18 cellular contexts compared by ENCODE assay signal in the genomic region with DNA sequence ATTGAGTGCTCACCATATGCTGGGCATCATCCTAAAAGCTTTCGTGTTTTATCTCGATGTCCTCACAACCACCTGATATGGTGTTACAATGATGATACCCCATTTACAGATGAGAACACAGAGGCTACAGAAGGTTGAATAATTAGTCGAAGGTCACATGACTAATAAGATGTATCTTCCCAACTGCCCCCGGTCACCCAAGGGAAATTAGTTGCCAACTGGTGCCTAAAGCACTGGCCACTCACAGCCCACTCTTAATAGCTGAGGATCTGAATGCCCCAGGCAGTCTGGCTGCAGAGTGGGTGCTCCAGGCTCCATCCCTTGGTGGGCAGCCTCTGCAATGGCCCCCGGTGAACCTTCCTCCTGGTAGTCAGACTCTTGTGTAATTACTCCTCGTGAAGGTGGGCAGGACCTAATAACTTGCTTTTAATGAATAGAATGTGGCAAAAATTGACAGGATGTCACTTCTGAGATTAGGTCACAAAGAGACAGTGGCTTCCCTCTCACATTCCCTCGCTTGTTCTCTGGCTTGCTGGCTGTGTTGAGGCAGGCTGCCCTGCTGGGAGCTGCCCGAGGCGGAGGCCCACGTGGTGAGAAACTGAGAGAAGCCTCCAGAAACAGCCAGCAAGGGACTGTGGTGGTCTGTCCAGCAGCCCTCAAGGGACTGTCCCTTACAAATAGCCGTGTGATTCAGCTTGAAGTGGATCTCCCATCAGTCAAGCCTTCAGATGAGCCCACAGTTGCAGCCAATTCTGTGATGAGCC.
"Had no signal": no experiment of that assay in that cellular context is flagged by ENCODE, and none has a peak within 500 bp of the region (broad histone marks: within the 10 kb centered on the region; RNA-seq: fewer than 3 reads in every experiment).

No MANE protein-coding gene starts in this region.

- H3K4me3 ChIP-seq: lower lobe of right lung, transverse colon had no signal

- H3K27ac Mint-ChIP-seq: activated CD4-positive, alpha-beta T cell treated with anti-CD3 and anti-CD28 coated beads, Interleukin-2, amount 10 ng/mL, durations not matched to agents 24 days and 14 days; activated naive CD8-positive, alpha-beta T cell; activated T-cell treated with anti-CD3 and anti-CD28 coated beads, Interleukin-2, amount 50 U/mL, for 24 hours; mesothelial cell of epicardium; T-helper 2 cell treated with Interferon-gamma antibody and Interleukin-4, amounts not matched to agents 5 μg/mL and 100 μg/mL, for 36 hours had no signal

- H3K9me3 Mint-ChIP-seq: activated CD4-positive, alpha-beta T cell treated with anti-CD3 and anti-CD28 coated beads, Interleukin-2, amount 10 ng/mL, durations not matched to agents 24 days and 14 days; activated T-cell treated with anti-CD3 and anti-CD28 coated beads, Interleukin-2, amount 50 U/mL, for 24 hours; brain; central memory CD8-positive, alpha-beta T cell; mesothelial cell of epicardium; T-helper 2 cell treated with Interferon-gamma antibody and Interleukin-4, amounts not matched to agents 5 μg/mL and 100 μg/mL, for 36 hours had no signal

- H3K9me3 ChIP-seq: lower lobe of right lung, transverse colon had no signal

- DNase-seq: activated CD4-positive, alpha-beta T cell treated with anti-CD3 and anti-CD28 coated beads, Interleukin-2, amount 10 ng/mL, durations not matched to agents 24 days and 14 days; activated CD4-positive, CD25-positive, alpha-beta regulatory T cell; activated gamma-delta T cell treated with Interleukin-2 at 50 U/mL for 16 hours; activated T-cell treated with anti-CD3 and anti-CD28 coated beads, Interleukin-2, amount 50 U/mL, for 24 hours; amygdala; effector memory CD4-positive, alpha-beta T cell; foreskin keratinocyte; glutamatergic neuron; lower lobe of right lung; retina; stimulated activated CD4-positive, alpha-beta T cell treated with anti-CD3 and anti-CD28 coated beads, Interleukin-4, amount 100 ng/mL, for 1 hour; stimulated activated naive CD4-positive, alpha-beta T cell treated with Interleukin-2 at 50 U/mL for 16 hours; transverse colon had no signal

- H3K27ac ChIP-seq: foreskin keratinocyte, lower lobe of right lung, transverse colon had no signal

- H3K4me1 ChIP-seq: lower lobe of right lung had no signal

- H3K36me3 ChIP-seq: lower lobe of right lung, transverse colon had no signal

- H3K27me3 ChIP-seq: foreskin keratinocyte, transverse colon had no signal

- ATAC-seq: foreskin keratinocyte, lower lobe of right lung had no signal

- H3K36me3 Mint-ChIP-seq: activated naive CD8-positive, alpha-beta T cell; brain; mesothelial cell of epicardium had no signal

- H3K4me3 Mint-ChIP-seq: activated CD4-positive, alpha-beta T cell treated with anti-CD3 and anti-CD28 coated beads, Interleukin-2, amount 10 ng/mL, durations not matched to agents 24 days and 14 days; activated naive CD8-positive, alpha-beta T cell; activated T-cell treated with anti-CD3 and anti-CD28 coated beads, Interleukin-2, amount 50 U/mL, for 24 hours; brain; central memory CD8-positive, alpha-beta T cell; mesothelial cell of epicardium had no signal
